In the genomic region with DNA sequence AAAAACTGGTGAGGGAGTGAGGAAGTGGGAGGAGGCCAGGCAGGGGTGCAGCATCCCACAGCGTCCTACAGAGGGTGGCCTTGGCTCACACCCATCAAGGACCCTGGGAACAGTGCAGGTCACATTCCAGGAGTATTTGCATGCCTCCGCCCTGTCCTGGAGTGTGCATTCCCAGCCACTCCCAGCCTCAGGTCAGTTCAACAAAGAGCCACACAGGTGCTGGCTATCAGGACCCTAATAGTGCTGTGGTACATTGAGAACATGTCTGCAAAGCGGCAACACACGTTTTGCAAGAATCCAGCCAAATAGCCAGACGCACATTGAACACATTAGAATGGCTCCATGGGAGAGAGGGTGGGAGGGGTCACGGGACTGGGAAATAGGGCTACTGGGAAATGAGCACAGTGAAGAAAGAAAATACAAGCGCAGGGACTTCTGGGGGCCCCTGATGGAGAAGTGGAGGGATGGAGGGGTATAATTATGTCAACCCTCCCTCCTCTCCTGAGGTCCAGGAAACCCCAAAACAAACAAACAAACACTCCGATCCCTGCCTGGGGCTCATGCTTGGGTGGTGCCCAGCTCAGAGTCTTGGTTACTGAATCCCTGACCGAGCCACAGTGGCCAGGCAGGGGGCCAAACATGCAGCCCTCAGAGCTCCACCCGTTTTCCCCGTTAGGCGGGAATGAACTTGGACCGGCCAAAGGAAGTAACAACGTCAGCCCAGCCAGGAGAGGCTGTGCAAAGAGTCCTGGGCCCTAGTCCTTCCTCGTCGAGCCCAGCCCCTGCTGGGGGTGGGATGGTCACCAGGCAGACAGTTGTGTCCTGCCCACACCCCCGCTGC, we compare ENCODE assay signal across 1 cellular context.
TF ChIP-seq lines count a peak whose summit lies in the region.

No MANE protein-coding gene starts in this region.

TF ChIP-seq in WTC11, 78 proteins besides CTCF, POLR2A, EP300 and RAD21 (continued from another document):
- TF ChIP-seq, protein P1, sequence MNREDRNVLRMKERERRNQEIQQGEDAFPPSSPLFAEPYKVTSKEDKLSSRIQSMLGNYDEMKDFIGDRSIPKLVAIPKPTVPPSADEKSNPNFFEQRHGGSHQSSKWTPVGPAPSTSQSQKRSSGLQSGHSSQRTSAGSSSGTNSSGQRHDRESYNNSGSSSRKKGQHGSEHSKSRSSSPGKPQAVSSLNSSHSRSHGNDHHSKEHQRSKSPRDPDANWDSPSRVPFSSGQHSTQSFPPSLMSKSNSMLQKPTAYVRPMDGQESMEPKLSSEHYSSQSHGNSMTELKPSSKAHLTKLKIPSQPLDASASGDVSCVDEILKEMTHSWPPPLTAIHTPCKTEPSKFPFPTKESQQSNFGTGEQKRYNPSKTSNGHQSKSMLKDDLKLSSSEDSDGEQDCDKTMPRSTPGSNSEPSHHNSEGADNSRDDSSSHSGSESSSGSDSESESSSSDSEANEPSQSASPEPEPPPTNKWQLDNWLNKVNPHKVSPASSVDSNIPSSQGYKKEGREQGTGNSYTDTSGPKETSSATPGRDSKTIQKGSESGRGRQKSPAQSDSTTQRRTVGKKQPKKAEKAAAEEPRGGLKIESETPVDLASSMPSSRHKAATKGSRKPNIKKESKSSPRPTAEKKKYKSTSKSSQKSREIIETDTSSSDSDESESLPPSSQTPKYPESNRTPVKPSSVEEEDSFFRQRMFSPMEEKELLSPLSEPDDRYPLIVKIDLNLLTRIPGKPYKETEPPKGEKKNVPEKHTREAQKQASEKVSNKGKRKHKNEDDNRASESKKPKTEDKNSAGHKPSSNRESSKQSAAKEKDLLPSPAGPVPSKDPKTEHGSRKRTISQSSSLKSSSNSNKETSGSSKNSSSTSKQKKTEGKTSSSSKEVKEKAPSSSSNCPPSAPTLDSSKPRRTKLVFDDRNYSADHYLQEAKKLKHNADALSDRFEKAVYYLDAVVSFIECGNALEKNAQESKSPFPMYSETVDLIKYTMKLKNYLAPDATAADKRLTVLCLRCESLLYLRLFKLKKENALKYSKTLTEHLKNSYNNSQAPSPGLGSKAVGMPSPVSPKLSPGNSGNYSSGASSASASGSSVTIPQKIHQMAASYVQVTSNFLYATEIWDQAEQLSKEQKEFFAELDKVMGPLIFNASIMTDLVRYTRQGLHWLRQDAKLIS (CRISPR knock-in tag; IDR thresholded peaks at IDR 0.05; ENCODE audit: borderline replicate concordance): no peak
- peak; percentile 49; the same call in 1 of the 2 replicates for TF ChIP-seq TEAD1 (CRISPR knock-in tag; IDR thresholded peaks at IDR 0.05)
